In the genomic region with DNA sequence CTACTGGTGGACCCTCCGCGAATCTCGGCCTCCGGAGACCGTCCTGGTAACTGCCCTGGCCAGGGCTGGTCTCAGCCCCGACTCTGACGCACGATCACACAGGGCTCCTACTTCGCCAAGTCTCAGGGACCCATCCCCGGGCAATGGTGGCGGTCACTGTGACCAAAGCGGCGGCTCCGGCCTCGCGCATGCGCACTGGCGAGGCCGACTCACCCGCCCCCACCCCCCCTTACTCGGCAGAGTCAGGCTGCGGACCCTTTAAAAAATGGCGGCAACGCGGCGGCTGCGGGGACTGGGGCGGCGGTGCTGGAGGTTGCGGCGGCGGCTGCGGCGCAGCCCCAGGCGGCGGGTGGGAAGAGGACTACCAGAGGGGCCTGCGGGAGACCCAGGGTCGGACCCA, we compare ENCODE assay signal across 7 cellular contexts.
A peak's percentile ranks its signal among the peaks of the same experiment; 100 is the strongest.
DNase-seq lines count a peak whose midpoint lies in the region; TF ChIP-seq lines count a peak whose summit lies in the region.
"Not testable (repeated sequence)": the region's sequence is repeated elsewhere in the genome, so short reads cannot be mapped to it uniquely, and the experiment has no call there.

No MANE protein-coding gene starts in this region.

- H3K4me1 ChIP-seq in colonic mucosa; left ventricle myocardium inferior; trophoblast cell (ENCODE audit: control insufficient read depth in 1 of 2, insufficient read depth in 2 of 2, low read length in 2 of 2): not testable (repeated sequence)

- not testable (repeated sequence) for H4K12ac ChIP-seq in trophoblast cell (ENCODE audit: low read depth, low read length)

- not testable (repeated sequence) for H3K4me2 ChIP-seq in trophoblast cell (ENCODE audit: low read length)

- H4K8ac ChIP-seq in trophoblast cell (ENCODE audit: low read depth, low read length): not testable (repeated sequence)

- H2BK120ac ChIP-seq in trophoblast cell (ENCODE audit: insufficient read depth, low read length, poor library complexity): not testable (repeated sequence)

- not testable (repeated sequence) for H2AK5ac ChIP-seq in trophoblast cell (ENCODE audit: low read length)

- not testable (repeated sequence) for H3K79me2 ChIP-seq in trophoblast cell (ENCODE audit: control insufficient read depth, insufficient read depth, low read length, poor library complexity)

- H2BK12ac ChIP-seq in trophoblast cell (ENCODE audit: low read length): not testable (repeated sequence)

- not testable (repeated sequence) for H3K36me3 ChIP-seq in colonic mucosa; left ventricle myocardium inferior; trophoblast cell (ENCODE audit: control insufficient read depth in 1 of 2, insufficient read depth in 2 of 2, low read length in 2 of 2)

- H3K4ac ChIP-seq in trophoblast cell (ENCODE audit: low read depth, low read length): not testable (repeated sequence)

- not testable (repeated sequence) for H3K14ac ChIP-seq in trophoblast cell (ENCODE audit: low read length)

- H3K23ac ChIP-seq in trophoblast cell (ENCODE audit: low read length): not testable (repeated sequence)

- H3K4me3 ChIP-seq in GM12865 (ENCODE audit: low read depth, low read length); colonic mucosa; trophoblast cell (ENCODE audit: low read depth, low read length): not testable (repeated sequence)
- peak overlapping the region; percentile 54 for H3K4me3 ChIP-seq in left ventricle myocardium inferior

- WGBS in trophoblast cell (ENCODE audit: extremely low coverage, insufficient coverage, insufficient read length): no CpG with 5 or more reads among the region's 38 CpGs

- H3K18ac ChIP-seq in trophoblast cell (ENCODE audit: low read length): not testable (repeated sequence)

- not testable (repeated sequence) for H2AFZ ChIP-seq in trophoblast cell (ENCODE audit: insufficient read depth, low read length, poor library complexity)

- TF ChIP-seq CTCF in GM12865 (IDR thresholded peaks at IDR 0.05; ENCODE audit: insufficient read depth, low read depth, low read length, missing control alignments); colonic mucosa (IDR thresholded peaks at IDR 0.05); left ventricle myocardium inferior (IDR thresholded peaks at IDR 0.05; ENCODE audit: borderline replicate concordance): not testable (repeated sequence)

- H4K91ac ChIP-seq in trophoblast cell (ENCODE audit: low read depth, low read length): not testable (repeated sequence)

- not testable (repeated sequence) for H3K27me3 ChIP-seq in colonic mucosa; trophoblast cell (ENCODE audit: insufficient read depth, low read length)
- H3K27me3 ChIP-seq in left ventricle myocardium inferior (ENCODE audit: low read depth): peaks cover 28% of the 10 kb centered on the region

- DNase-seq in GM12865 (ENCODE audit: low read depth): peak; percentile 34
- DNase-seq in NK-92 treated with Interleukin-12 subunit alpha and Interleukin-12 subunit beta, amount 100 ng/mL, for 24 hours (lab: John Stamatoyannopoulos, UW): peak; percentile 28
- DNase-seq in activated CD4-positive, alpha-beta T cell treated with anti-CD3 and anti-CD28 coated beads, Interleukin-2, amount 50 U/mL, for 4 hours: peak; percentile 9 to 22
- DNase-seq in activated naive CD4-positive, alpha-beta T cell treated with anti-CD3 and anti-CD28 coated beads, Interleukin-2, amount 50 U/mL, for 16 hours: peak; percentile 43
- peak; percentile 34 for DNase-seq in colonic mucosa
- peak; percentile 60 for DNase-seq in left ventricle myocardium inferior
- DNase-seq in trophoblast cell: peak; percentile 9 to 36

- H3K27ac ChIP-seq in colonic mucosa; trophoblast cell (ENCODE audit: low read depth, low read length): not testable (repeated sequence)
- H3K27ac ChIP-seq in left ventricle myocardium inferior (replicated peaks): peak overlapping the region; percentile 46

- H3K79me1 ChIP-seq in trophoblast cell (ENCODE audit: low read length): not testable (repeated sequence)

- intact Hi-C loops in colonic mucosa (cut with DNase I); left ventricle myocardium inferior (cut with micrococcal nuclease): not testable (repeated sequence)

- H3K9me3 ChIP-seq in colonic mucosa; left ventricle myocardium inferior (replicated peaks); trophoblast cell (ENCODE audit: insufficient read depth, low read depth, low read length): not testable (repeated sequence)

- H2BK5ac ChIP-seq in trophoblast cell (ENCODE audit: low read depth, low read length, poor library complexity): not testable (repeated sequence)

- H3K9ac ChIP-seq in colonic mucosa (ENCODE audit: low read depth in 2 of 2, low read length in 2 of 2); trophoblast cell (ENCODE audit: low read length): not testable (repeated sequence)
